In the genomic region with DNA sequence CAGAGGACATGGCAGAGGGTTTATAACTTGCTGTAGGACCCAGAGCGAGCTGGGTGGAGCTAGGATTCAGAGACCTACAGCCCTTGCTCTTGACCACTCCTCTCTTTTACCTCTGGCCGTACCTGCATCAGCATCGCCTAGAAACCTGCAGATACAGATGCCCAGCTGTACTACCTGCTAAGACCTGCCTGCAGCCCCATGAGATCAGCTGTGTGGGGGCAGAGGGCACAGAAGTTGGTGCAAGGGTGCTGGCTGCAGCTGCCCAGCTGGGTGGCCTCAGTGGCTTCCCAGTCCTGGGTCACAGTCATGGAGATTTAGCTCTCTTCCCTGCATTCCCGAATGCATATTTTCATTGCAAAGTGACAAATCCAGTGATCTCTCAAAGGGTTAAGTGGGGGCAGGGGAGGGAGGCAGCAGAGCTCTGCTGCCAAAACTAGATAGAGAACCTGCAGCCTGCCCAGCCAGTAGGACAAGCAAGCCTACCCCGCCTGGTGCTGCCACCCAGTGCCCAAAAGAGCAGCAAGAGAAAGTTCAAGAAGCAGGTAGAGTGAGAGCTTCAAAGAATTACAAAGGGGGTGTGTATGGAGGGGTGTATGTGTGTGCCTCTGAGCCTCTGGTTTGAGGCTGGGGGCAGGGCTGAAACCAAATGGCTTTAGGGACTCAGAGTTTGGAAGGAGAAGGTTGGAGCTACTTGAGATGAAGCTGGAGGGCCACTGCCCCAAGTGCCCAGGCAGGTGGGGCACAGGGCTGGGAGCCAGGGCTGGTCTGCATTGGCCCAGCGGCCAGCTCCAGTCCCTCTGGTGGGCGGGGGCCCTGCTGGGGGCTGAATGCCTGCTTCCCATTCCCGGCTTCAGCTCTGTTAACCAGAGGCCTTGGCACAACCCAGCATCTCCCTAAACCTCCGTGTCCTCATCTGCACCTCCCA, we compare ENCODE assay signal across 8 cellular contexts. TPM values are rescaled to one million over a fixed set of nuclear protein-coding genes. Genes with fewer than 3 reads are reported as not detected.
DNase-seq lines count a peak whose midpoint lies in the region; FAIRE-seq and TF ChIP-seq lines count a peak whose summit lies in the region.

No MANE protein-coding gene starts in this region.

- no peaks in the 10 kb centered on the region for H4K20me1 ChIP-seq in mammary epithelial cell (ENCODE audit: insufficient read depth, low read length)

- dilution Hi-C loops in mammary epithelial cell (cut with HindIII; ENCODE audit: low sequenced_read_pairs): loop anchor here (10.0 kb wide), 1 partner anchor 382 kb away; no protein-coding TSS in a partner anchor

- H3K27ac Mint-ChIP-seq in neural crest cell (ENCODE audit: unreplicated experiment): no peak overlapping the region

- no peaks in the 10 kb centered on the region for H3K4me1 Mint-ChIP-seq in neural crest cell

- H3K79me2 ChIP-seq in mammary epithelial cell (ENCODE audit: insufficient read depth, low read length): no peaks in the 10 kb centered on the region

- H3K27me3 Mint-ChIP-seq in neural crest cell (ENCODE audit: low read depth): peaks cover 20% of the 10 kb centered on the region

- H3K4me3 Mint-ChIP-seq in neural crest cell: no peak overlapping the region

- intact Hi-C loops in mammary epithelial cell (cut with micrococcal nuclease) (loop anchor here (5.0 kb wide), 2 partner anchors 230 to 400 kb away; no protein-coding TSS in a partner anchor), kidney (cut with DNase I) (loop anchor here (5.0 kb wide), 1 partner anchor 120 kb away; no protein-coding TSS in a partner anchor), ascending aorta (cut with DNase I) (loop anchor here (5.0 kb wide), 1 partner anchor 210 kb away; no protein-coding TSS in a partner anchor)

- no peak overlapping the region for H2AFZ ChIP-seq in mammary epithelial cell (ENCODE audit: low read depth, low read length)

- H3K9me3 ChIP-seq in MG63: no peaks in the 10 kb centered on the region
- no peaks in the 10 kb centered on the region for H3K9me3 ChIP-seq in mammary epithelial cell (replicated peaks; ENCODE audit: insufficient read depth, low read length)
- no peaks in the 10 kb centered on the region for H3K9me3 ChIP-seq in kidney (ENCODE audit: control insufficient read depth in 1 of 2, low read length in 2 of 2)
- no peaks in the 10 kb centered on the region for H3K9me3 ChIP-seq in ascending aorta

- FAIRE-seq in kidney (lab: Jason Lieb, UNC): no peak

- DNase-seq in DMS153 treated with DMSO at 0.1 percent for 48 hours (lab: John Stamatoyannopoulos, UW; ENCODE audit: unreplicated experiment): peak; percentile 24
- DNase-seq in DMS153 (lab: John Stamatoyannopoulos, UW): no peak
- DNase-seq in MG63: peak; percentile 13
- no peak for DNase-seq in mammary epithelial cell
- no peak for DNase-seq in neural crest cell (ENCODE audit: low read depth, low spot score)
- no peak for DNase-seq in kidney
- DNase-seq in ascending aorta (ENCODE audit: low spot score in 2 of 2): no peak
- DNase-seq in NCI-H187 treated with DMSO at 0.1 percent for 48 hours (lab: John Stamatoyannopoulos, UW): no peak

- no peaks in the 10 kb centered on the region for H3K9me3 Mint-ChIP-seq in neural crest cell

- CTCF ChIA-PET in mammary epithelial cell (lab: Charles Lee; ENCODE audit: low non-redundant PET): interaction anchor here (0.7 to 1.6 kb wide), 3 partner anchors 121 to 414 kb away, joined by 4 to 12 read pairs (median 5); no protein-coding TSS in a partner anchor

- H3K4me2 ChIP-seq in mammary epithelial cell (ENCODE audit: insufficient read depth, low read depth, low read length): no peak overlapping the region

- H3K27ac ChIP-seq in mammary epithelial cell (ENCODE audit: insufficient read depth, low read depth, low read length) (no peak overlapping the region), kidney (ENCODE audit: low read depth in 2 of 2, low read length in 2 of 2) (no peak overlapping the region), ascending aorta (no peak overlapping the region)

- H3K4me1 ChIP-seq in mammary epithelial cell (ENCODE audit: insufficient read depth, low read length) (peaks cover 26% of the 10 kb centered on the region), kidney (ENCODE audit: control insufficient read depth in 1 of 2, insufficient read depth in 1 of 2, low read depth in 1 of 2, low read length in 2 of 2) (no peaks in the 10 kb centered on the region), ascending aorta (no peaks in the 10 kb centered on the region)

- in situ Hi-C loops in mammary epithelial cell (cut with MboI; ENCODE audit: low sequenced_read_pairs in 2 of 2): loop anchor here (5.0 to 10.0 kb wide), 3 partner anchors 120 to 222 kb away; a partner anchor contains a TSS

- H3K36me3 ChIP-seq in MG63: no peaks in the 10 kb centered on the region
- H3K36me3 ChIP-seq in mammary epithelial cell (ENCODE audit: insufficient read depth, low read length): no peaks in the 10 kb centered on the region
- no peaks in the 10 kb centered on the region for H3K36me3 ChIP-seq in kidney (ENCODE audit: control insufficient read depth in 1 of 2, insufficient read depth in 2 of 2, low read length in 2 of 2)
- H3K36me3 ChIP-seq in ascending aorta: peaks cover 0 to 5% of the 10 kb centered on the region in 2 donors

- BruUV-seq in mammary epithelial cell (replicated peaks; lab: Mats Ljungman, UMichigan): no TSS peak

- H3K9ac ChIP-seq in mammary epithelial cell (ENCODE audit: insufficient read depth, low read length): no peak overlapping the region
- H3K9ac ChIP-seq in kidney (ENCODE audit: low read length in 2 of 2): no peak overlapping the region

- H3K36me3 Mint-ChIP-seq in neural crest cell (ENCODE audit: low read depth): peaks cover 6% of the 10 kb centered on the region

- H3K4me3 ChIP-seq in MG63 (no peak overlapping the region), mammary epithelial cell (replicated peaks in 1 of 3; ENCODE audit: insufficient read depth in 1 of 3, low read depth in 2 of 3, low read length in 3 of 3) (no peak overlapping the region), kidney (ENCODE audit: low read length in 2 of 2) (no peak overlapping the region), ascending aorta (no peak overlapping the region)

- TF ChIP-seq CTCF in mammary epithelial cell (conservative IDR thresholded peaks at IDR 0.05 in 1 of 2, IDR thresholded peaks at IDR 0.05 in 1 of 2; ENCODE audit: extremely low read depth in 1 of 2, insufficient read depth in 1 of 2, low read depth in 1 of 2, low read length in 2 of 2) (peak; percentile 42 to 74), neural crest cell (conservative IDR thresholded peaks at IDR 0.05) (peak; percentile 36), kidney (IDR thresholded peaks at IDR 0.05; ENCODE audit: borderline replicate concordance, extremely low read depth, insufficient read depth) (no peak), ascending aorta (IDR thresholded peaks at IDR 0.05) (peak in 1 of 3 experiments; percentile 8)

- H3K27me3 ChIP-seq in MG63 (no peaks in the 10 kb centered on the region), mammary epithelial cell (ENCODE audit: insufficient read depth, low read length) (no peaks in the 10 kb centered on the region), ascending aorta (no peaks in the 10 kb centered on the region)

- 16% methylated on average over 9 of the region's 9 CpGs for WGBS in mammary epithelial cell (ENCODE audit: low coverage, missing lambda C conversion rate)

RNA-seq across cellular contexts. Expression of a gene that starts 6.8 kb away (rescaled TPM):
- 4.3 and 6.8 TPM in 2 replicates for total RNA-seq in MG63 (2014; rRNA removed; shearing (Covaris generic); ENCODE audit: low replicate concordance)
- total RNA-seq in mammary epithelial cell (10 to 100 TPM in 1 of 2 donors, 1 to 10 TPM in 1; 4.0 to 15.1 TPM), neural crest cell (11.6 and 12.5 TPM in 2 replicates), kidney (7.6 TPM), ascending aorta (not detected)
- polyA plus RNA-seq in mammary epithelial cell (10.1 TPM), kidney (ENCODE audit: insufficient read depth, low read depth, low replicate concordance) (23.7 TPM)
- not detected for polyA minus RNA-seq in mammary epithelial cell

Comparison
In these comparisons a context has a peak if more than half of its experiments do, and no peak if none do; other contexts are left out.
1. DNase-seq: peak in DMS153 treated with DMSO at 0.1 percent for 48 hours (single experiment) and MG63 (single experiment); none in DMS153 (single experiment), mammary epithelial cell (single experiment), neural crest cell (single experiment), kidney (single experiment), ascending aorta (0 of 2) and NCI-H187 treated with DMSO at 0.1 percent for 48 hours (single experiment).